ENCODE assay signal across 9 cellular contexts in genomic region chr4:146524663-146525062, GRCh38.
"Had no signal": no experiment of that assay in that cellular context is flagged by ENCODE, and none has a peak within 500 bp of the region (broad histone marks: within the 10 kb centered on the region; RNA-seq: fewer than 3 reads in every experiment).

No MANE protein-coding gene starts in this region.

- H3K27ac Mint-ChIP-seq: HFFc6, IgD-negative memory B cell had no signal

- H3K27ac ChIP-seq: GM23248 had no signal

- ATAC-seq: HCT116, HepG2 had no signal

- H3K4me3 ChIP-seq: GM23248, HAP-1 had no signal

- H3K36me3 ChIP-seq: HAP-1 had no signal

- DNase-seq: GM23248, GOT3, H7, HFFc6, KBM-7 had no signal

- H3K9me3 ChIP-seq: HAP-1 had no signal

- FAIRE-seq: HepG2 had no signal

- H3K9me3 Mint-ChIP-seq: HFFc6, IgD-negative memory B cell had no signal

- H3K4me3 Mint-ChIP-seq: HFFc6 had no signal
